Comparison of ENCODE assay signal across 16 cellular contexts in genomic region chr16:88298882-88299745, GRCh38.
DNase-seq lines count a peak whose midpoint lies in the region; ATAC-seq, FAIRE-seq and TF ChIP-seq lines count a peak whose summit lies in the region.
"Had no signal": no experiment of that assay in that cellular context is flagged by ENCODE, and none has a peak within 500 bp of the region (broad histone marks: within the 10 kb centered on the region; RNA-seq: fewer than 3 reads in every experiment).

No MANE protein-coding gene starts in this region.

- H3K27me3 Mint-ChIP-seq in astrocyte (ENCODE audit: low read depth, unreplicated experiment): peaks cover 5% of the 10 kb centered on the region

- H3K23ac ChIP-seq in mesenchymal stem cell (ENCODE audit: low read length in 2 of 2): no peak overlapping the region

- peak overlapping the region; percentile 4 for H4K8ac ChIP-seq in mesenchymal stem cell (ENCODE audit: low read length)

- H3K79me1 ChIP-seq in mesenchymal stem cell (replicated peaks; ENCODE audit: low read length, poor library complexity, severe bottlenecking): no peaks in the 10 kb centered on the region

- H3K27ac Mint-ChIP-seq in astrocyte (ENCODE audit: unreplicated experiment): peak overlapping the region; percentile 69
- H3K27ac Mint-ChIP-seq: T-helper 1 cell treated with Interleukin-12 subunit alpha and Interleukin-12 subunit beta and Interleukin-4 antibody, amounts not matched to agents 30 μg/mL and 1 μg/mL, for 36 hours had no signal

- peak overlapping the region; percentile 61 to 85 for H3K18ac ChIP-seq in mesenchymal stem cell (ENCODE audit: low read depth in 1 of 2, low read length in 2 of 2)

- peak overlapping the region in 1 of 2 experiments; percentile 36 for H3K14ac ChIP-seq in mesenchymal stem cell (ENCODE audit: low read length in 2 of 2)

- no peaks in the 10 kb centered on the region for H3K79me2 ChIP-seq in astrocyte (ENCODE audit: insufficient read depth, low read length)

- no peak overlapping the region for H3K4me3 Mint-ChIP-seq in astrocyte (ENCODE audit: unreplicated experiment)
- H3K4me3 Mint-ChIP-seq: T-helper 1 cell treated with Interleukin-12 subunit alpha and Interleukin-12 subunit beta and Interleukin-4 antibody, amounts not matched to agents 30 μg/mL and 1 μg/mL, for 36 hours had no signal

- ATAC-seq in HG03175 (IDR thresholded peaks at IDR 0.05; ENCODE audit: unreplicated experiment) (no peak), GM18907 (IDR thresholded peaks at IDR 0.05; ENCODE audit: unreplicated experiment) (no peak), HG02678 (IDR thresholded peaks at IDR 0.05; ENCODE audit: unreplicated experiment) (no peak)

- peak overlapping the region; percentile 32 to 71 for H3K4ac ChIP-seq in mesenchymal stem cell (ENCODE audit: low read depth in 1 of 2, low read length in 2 of 2)

- peaks cover 4% of the 10 kb centered on the region for H3K9me3 Mint-ChIP-seq in astrocyte (ENCODE audit: unreplicated experiment)
- H3K9me3 Mint-ChIP-seq: T-helper 1 cell treated with Interleukin-12 subunit alpha and Interleukin-12 subunit beta and Interleukin-4 antibody, amounts not matched to agents 30 μg/mL and 1 μg/mL, for 36 hours had no signal

- no peak for TF ChIP-seq CTCF in astrocyte (IDR thresholded peaks at IDR 0.05; ENCODE audit: insufficient read depth, low read depth, low read length)

- H3K4me2 ChIP-seq in astrocyte (ENCODE audit: low read length): peak overlapping the region; percentile 45
- no peak overlapping the region for H3K4me2 ChIP-seq in mesenchymal stem cell (ENCODE audit: low read length, poor library complexity, severe bottlenecking)

- peaks cover 3% of the 10 kb centered on the region for H3K36me3 Mint-ChIP-seq in astrocyte (ENCODE audit: low read depth, unreplicated experiment)

- peak overlapping the region; percentile 68 for H2BK15ac ChIP-seq in mesenchymal stem cell (ENCODE audit: low read depth, poor library complexity, severe bottlenecking)

- H3K27ac ChIP-seq in astrocyte (ENCODE audit: low read depth, low read length) (peak overlapping the region; percentile 15), mesenchymal stem cell (ENCODE audit: low read length, poor library complexity, severe bottlenecking) (no peak overlapping the region)
- H3K27ac ChIP-seq: esophagus muscularis mucosa had no signal

- FAIRE-seq in astrocyte (lab: Jason Lieb, UNC): no peak
- FAIRE-seq: GM12891, GM19239 had no signal

- no peaks in the 10 kb centered on the region for H4K20me1 ChIP-seq in astrocyte (ENCODE audit: insufficient read depth, low read length)

- H3K4me1 ChIP-seq in astrocyte (ENCODE audit: insufficient read depth, low read length): peaks cover 34% of the 10 kb centered on the region
- H3K4me1 ChIP-seq in mesenchymal stem cell (ENCODE audit: control insufficient read depth, insufficient read depth, low read depth, low read length): peaks cover 23% of the 10 kb centered on the region

- H3K9ac ChIP-seq in astrocyte (ENCODE audit: low read length): peak overlapping the region; percentile 53
- peak overlapping the region; percentile 56 for H3K9ac ChIP-seq in mesenchymal stem cell (ENCODE audit: low read length)

- H3K27me3 ChIP-seq in astrocyte (ENCODE audit: insufficient read depth, low read length) (no peaks in the 10 kb centered on the region), mesenchymal stem cell (ENCODE audit: control insufficient read depth in 1 of 2, insufficient read depth in 1 of 2, low read length in 2 of 2) (no peaks in the 10 kb centered on the region)

- peaks cover 31% of the 10 kb centered on the region for H3K4me1 Mint-ChIP-seq in astrocyte (ENCODE audit: low read depth, unreplicated experiment)

- H3K36me3 ChIP-seq in astrocyte (ENCODE audit: insufficient read depth, low read length) (no peaks in the 10 kb centered on the region), mesenchymal stem cell (ENCODE audit: control insufficient read depth in 1 of 2, insufficient read depth in 2 of 2, low read depth in 1 of 2, low read length in 2 of 2) (no peaks in the 10 kb centered on the region)
- H3K36me3 ChIP-seq: esophagus muscularis mucosa had no signal

- H2AK5ac ChIP-seq in mesenchymal stem cell (ENCODE audit: low read length, severe bottlenecking): no peak overlapping the region

- H3K4me3 ChIP-seq in astrocyte (ENCODE audit: insufficient read depth, low read depth, low read length) (no peak overlapping the region), mesenchymal stem cell (ENCODE audit: insufficient read depth in 1 of 2, low read depth in 1 of 2, low read length in 2 of 2) (no peak overlapping the region)
- H3K4me3 ChIP-seq: esophagus muscularis mucosa had no signal

- H2BK12ac ChIP-seq in mesenchymal stem cell (ENCODE audit: low read length in 2 of 2): peak overlapping the region; percentile 59 to 75

- DNase-seq in AG20443 (ENCODE audit: low spot score) (peak; percentile 72), GDM1 (lab: John Stamatoyannopoulos, UW) (peak; percentile 16), astrocyte (ENCODE audit: low read depth) (peak; percentile 65), mesenchymal stem cell (peak; percentile 41)
- no peak for DNase-seq in activated effector memory CD4-positive, alpha-beta T cell treated with Interleukin-2 at 50 U/mL for 16 hours
- DNase-seq: activated CD8-positive, alpha-beta memory T cell treated with anti-CD3 and anti-CD28 coated beads, Interleukin-2, amount 50 U/mL, for 4 hours; Calu3; H7; Karpas-422 had no signal

- H3K9me3 ChIP-seq in astrocyte (ENCODE audit: insufficient read depth, low read depth, low read length): no peaks in the 10 kb centered on the region
- H3K9me3 ChIP-seq in mesenchymal stem cell (ENCODE audit: control insufficient read depth, low read length): no peaks in the 10 kb centered on the region
- H3K9me3 ChIP-seq: esophagus muscularis mucosa had no signal

- no peak overlapping the region for H2BK5ac ChIP-seq in mesenchymal stem cell (ENCODE audit: low read depth, low read length, poor library complexity, severe bottlenecking)

- H2AFZ ChIP-seq in astrocyte (ENCODE audit: low read depth, low read length) (peak overlapping the region; percentile 38), mesenchymal stem cell (ENCODE audit: low read depth, low read length) (no peak overlapping the region)

- H2BK120ac ChIP-seq in mesenchymal stem cell (ENCODE audit: low read depth, low read length): no peak overlapping the region

- WGBS in mesenchymal stem cell: 80% methylated on average over 14 of the region's 14 CpGs

- peak overlapping the region; percentile 84 for H4K91ac ChIP-seq in mesenchymal stem cell (ENCODE audit: low read length)
